In genomic region chr9:62864481-62865469, GRCh38 we compare ENCODE assay signal across 8 cellular contexts.
DNase-seq lines count a peak whose midpoint lies in the region; ATAC-seq and TF ChIP-seq lines count a peak whose summit lies in the region.
"Not testable (repeated sequence)": the region's sequence is repeated elsewhere in the genome, so short reads cannot be mapped to it uniquely, and the experiment has no call there.

No MANE protein-coding gene starts in this region.

- H3K27ac Mint-ChIP-seq in GM23338, nephron progenitor cell: not testable (repeated sequence)
- H3K27ac Mint-ChIP-seq in brain, result peak overlapping the region in 2 of 5 experiments; percentile 68 to 85

- H3K4me3 ChIP-seq in BE2C (ENCODE audit: low read depth, low read length), result peak overlapping the region; percentile 49
- peak overlapping the region; percentile 59 for H3K4me3 ChIP-seq in GM23338
- H3K4me3 ChIP-seq in SK-N-MC, result peak overlapping the region; percentile 52
- peak overlapping the region; percentile 5 for H3K4me3 ChIP-seq in fibroblast of pulmonary artery (replicated peaks; ENCODE audit: low read depth, low read length)
- peak overlapping the region; percentile 46; the same call in 1 of the 2 replicates for H3K4me3 ChIP-seq in iPS-18c (ENCODE audit: insufficient read depth, low read depth, low read length)
- peak overlapping the region in 5 of 8 donors; percentile 4 to 44 (median 16) for H3K4me3 ChIP-seq in spleen

- H3K27ac ChIP-seq in GM23338 (ENCODE audit: low read depth); SK-N-MC: not testable (repeated sequence)
- H3K27ac ChIP-seq in spleen, result peak overlapping the region in 2 of 8 donors; percentile 14 to 19

- H3K36me3 Mint-ChIP-seq in GM23338 (ENCODE audit: low read depth); brain; nephron progenitor cell (ENCODE audit: low read depth): not testable (repeated sequence)

- H3K4me3 Mint-ChIP-seq in GM23338 (peak overlapping the region; percentile 80), brain (peak overlapping the region; percentile 49 to 83 (median 63)), nephron progenitor cell (peak overlapping the region; percentile 54)

- peak; percentile 100 for ATAC-seq in GM23338

- intact Hi-C loops in spleen (cut with DNase I; ENCODE audit: low total_unique reads), result not testable (repeated sequence)

- not testable (repeated sequence) for H3K9me3 ChIP-seq in BE2C; SK-N-MC (ENCODE audit: low read depth, low read length); iPS-18c (ENCODE audit: control insufficient read depth, insufficient read depth, low read length); spleen

- not testable (repeated sequence) for H3F3A ChIP-seq in GM23338 (replicated peaks; ENCODE audit: low read depth)

- not testable (repeated sequence) for TF ChIP-seq POLR2A in spleen (IDR thresholded peaks at IDR 0.05)

- not testable (repeated sequence) for TF ChIP-seq CTCF in BE2C (IDR thresholded peaks at IDR 0.05; ENCODE audit: low read depth, low read length); GM23338 (conservative IDR thresholded peaks at IDR 0.05; ENCODE audit: low read depth in 2 of 2); brain (conservative IDR thresholded peaks at IDR 0.05); fibroblast of pulmonary artery (IDR thresholded peaks at IDR 0.05; ENCODE audit: low read length, missing control alignments); nephron progenitor cell (IDR thresholded peaks at IDR 0.05); spleen (IDR thresholded peaks at IDR 0.05 in 8 of 11, conservative IDR thresholded peaks at IDR 0.05 in 3 of 11)

- peaks cover 15% of the 10 kb centered on the region for H4K20me1 ChIP-seq in GM23338 (replicated peaks; ENCODE audit: insufficient read depth)

- H3K36me3 ChIP-seq in BE2C; GM23338 (ENCODE audit: insufficient read depth); SK-N-MC (ENCODE audit: insufficient read depth, low read length); spleen: not testable (repeated sequence)

- not testable (repeated sequence) for H3K4me1 ChIP-seq in BE2C
- H3K4me1 ChIP-seq in GM23338 (ENCODE audit: insufficient read depth) (peaks cover 10% of the 10 kb centered on the region), spleen (peaks cover 0 to 15% (median 11%) of the 10 kb centered on the region in 6 donors)

- H3K9ac ChIP-seq in SK-N-MC (ENCODE audit: insufficient read length), result not testable (repeated sequence)

- not testable (repeated sequence) for H3K79me2 ChIP-seq in GM23338 (replicated peaks; ENCODE audit: insufficient read depth)

- peaks cover 84% of the 10 kb centered on the region for H3K27me3 Mint-ChIP-seq in GM23338 (ENCODE audit: insufficient read depth, low read depth, poor library complexity)
- H3K27me3 Mint-ChIP-seq in brain, result peaks cover 83% of the 10 kb centered on the region
- H3K27me3 Mint-ChIP-seq in nephron progenitor cell (ENCODE audit: low read depth, poor library complexity), result peaks cover 93% of the 10 kb centered on the region

- peaks cover 24% of the 10 kb centered on the region for H3K4me1 Mint-ChIP-seq in GM23338
- not testable (repeated sequence) for H3K4me1 Mint-ChIP-seq in brain, nephron progenitor cell

- not testable (repeated sequence) for H3K27me3 ChIP-seq in BE2C
- peaks cover 96% of the 10 kb centered on the region for H3K27me3 ChIP-seq in GM23338 (ENCODE audit: insufficient read depth)
- peaks cover 3 to 55% (median 20%) of the 10 kb centered on the region in 7 donors for H3K27me3 ChIP-seq in spleen (replicated peaks in 1 of 7)

- H3K9me2 ChIP-seq in GM23338 (ENCODE audit: insufficient read depth), result peaks cover 11% of the 10 kb centered on the region; the same call in 1 of the 2 replicates

- DNase-seq in BE2C (peak; percentile 79), GM23338 (ENCODE audit: low spot score) (peak; percentile 97), fibroblast of pulmonary artery (ENCODE audit: low read depth) (peak; percentile 5), nephron progenitor cell (peak; percentile 68), spleen (peak; percentile 87)
- DNase-seq in SK-N-MC (ENCODE audit: low read depth, low spot score), result not testable (repeated sequence)

- 27 to 35% (median 30%) methylated on average over 28 of the region's 28 CpGs for WGBS in spleen, 5 donors

- not testable (repeated sequence) for H3K9me3 Mint-ChIP-seq in GM23338, brain, nephron progenitor cell

- peak overlapping the region; percentile 77 for H2AFZ ChIP-seq in GM23338

- H3K4me2 ChIP-seq in GM23338, result peak overlapping the region; percentile 82

TF ChIP-seq in GM23338, 12 proteins besides CTCF, POLR2A, EP300 and RAD21:
- peak; percentile 68 for TF ChIP-seq EZH2 (IDR thresholded peaks at IDR 0.05; ENCODE audit: low read depth, unreplicated experiment)

Comparison
In these comparisons a context has a peak if more than half of its experiments do, and no peak if none do; other contexts are left out.
1. H3K4me3 ChIP-seq: peak in every context shown above with its lines; median percentile 59 in GM23338; 52 in SK-N-MC; 49 in BE2C; 46 in iPS-18c; 16 in spleen; 5 in fibroblast of pulmonary artery.